ENCODE assay signal across 16 cellular contexts in genomic region chr7:41847171-41847570, GRCh38.
A peak's percentile ranks its signal among the peaks of the same experiment; 100 is the strongest.
DNase-seq lines count a peak whose midpoint lies in the region; ATAC-seq, FAIRE-seq and TF ChIP-seq lines count a peak whose summit lies in the region.
"Had no signal": no experiment of that assay in that cellular context is flagged by ENCODE, and none has a peak within 500 bp of the region (broad histone marks: within the 10 kb centered on the region; RNA-seq: fewer than 3 reads in every experiment).

No MANE protein-coding gene starts in this region.

- no peak overlapping the region for H3K4me3 ChIP-seq in SK-N-SH (ENCODE audit: low read depth in 2 of 2, low read length in 1 of 2)
- H3K4me3 ChIP-seq in bronchial epithelial cell (ENCODE audit: low read depth, low read length) = no peak overlapping the region
- no peak overlapping the region for H3K4me3 ChIP-seq in osteoblast (ENCODE audit: insufficient read depth, low read length)
- H3K4me3 ChIP-seq: GM12878, GM23338 had no signal

- TF ChIP-seq CTCF in SK-N-SH (IDR thresholded peaks at IDR 0.05) (no peak), CD14-positive monocyte (IDR thresholded peaks at IDR 0.05) (no peak), bronchial epithelial cell (IDR thresholded peaks at IDR 0.05; ENCODE audit: insufficient read depth, low read length, severe bottlenecking) (no peak), osteoblast (IDR thresholded peaks at IDR 0.05; ENCODE audit: extremely low read depth, low read depth, low read length) (no peak)

- peaks cover 11% of the 10 kb centered on the region for H3K4me1 Mint-ChIP-seq in CD14-positive monocyte
- H3K4me1 Mint-ChIP-seq: GM23338, H9 had no signal

- peak overlapping the region; percentile 3; the same call in 1 of the 2 replicates for H2AFZ ChIP-seq in SK-N-SH (ENCODE audit: low read depth)
- peak overlapping the region; percentile 32 for H2AFZ ChIP-seq in osteoblast (ENCODE audit: low read length)
- H2AFZ ChIP-seq: GM23338 had no signal

- H3K36me3 Mint-ChIP-seq in CD14-positive monocyte = peaks cover 0 to 6% of the 10 kb centered on the region in 2 donors

- H3K9me3 ChIP-seq in SK-N-SH (peaks cover 10% of the 10 kb centered on the region; the same call in 1 of the 2 replicates), osteoblast (ENCODE audit: low read depth, low read length) (no peaks in the 10 kb centered on the region)

- no peak overlapping the region for H3K9ac ChIP-seq in SK-N-SH

- TF ChIP-seq EP300 in SK-N-SH (IDR thresholded peaks at IDR 0.05; ENCODE audit: borderline replicate concordance in 1 of 2, low read depth in 1 of 2, low read length in 1 of 2) = no peak

- no peaks in the 10 kb centered on the region for H3K9me2 ChIP-seq in SK-N-SH

- H3K4me2 ChIP-seq in SK-N-SH = no peak overlapping the region
- no peak overlapping the region for H3K4me2 ChIP-seq in osteoblast (ENCODE audit: insufficient read depth, low read length)
- H3K4me2 ChIP-seq: GM23338 had no signal

- no peak overlapping the region for H3K4me3 Mint-ChIP-seq in CD14-positive monocyte
- H3K4me3 Mint-ChIP-seq: CD4-positive, alpha-beta T cell; GM23338; H9 had no signal

- POLR2A ChIA-PET in SK-N-SH (lab: Yijun Ruan, JAX) = no interaction called here

- intact Hi-C loops in CD14-positive monocyte (cut with micrococcal nuclease) = no loop called here

- H3K79me2 ChIP-seq in SK-N-SH (ENCODE audit: insufficient read depth) (no peaks in the 10 kb centered on the region), osteoblast (ENCODE audit: insufficient read depth, low read length) (no peaks in the 10 kb centered on the region)

- WGBS in SK-N-SH (ENCODE audit: low lambda C conversion rate) = 72% methylated on average over 1 of the region's 1 CpG

- H3K27me3 Mint-ChIP-seq in CD14-positive monocyte (ENCODE audit: low read depth in 3 of 3) = peaks cover 0 to 4% (median 0%) of the 10 kb centered on the region in 3 donors
- H3K27me3 Mint-ChIP-seq: CD4-positive, alpha-beta T cell had no signal

- H3K9me3 Mint-ChIP-seq in CD14-positive monocyte = peaks cover 6 to 20% (median 12%) of the 10 kb centered on the region in 7 donors
- H3K9me3 Mint-ChIP-seq: GM23338 had no signal

- no peak for DNase-seq in SK-N-SH
- no peak for DNase-seq in CD14-positive monocyte (ENCODE audit: low spot score)
- peak; percentile 36 for DNase-seq in bronchial epithelial cell (ENCODE audit: low read depth)
- DNase-seq in osteoblast (ENCODE audit: insufficient read length, low spot score, missing footprints) = no peak
- DNase-seq: Calu3; CD4-positive, alpha-beta T cell; DMS 273 treated with DMSO at 0.1 percent for 48 hours; DMS79; H9 had no signal

- H3K27ac ChIP-seq in SK-N-SH (ENCODE audit: low read depth in 2 of 2, low read length in 1 of 2) (no peak overlapping the region), osteoblast (ENCODE audit: low read depth, low read length) (no peak overlapping the region)
- H3K27ac ChIP-seq: 22Rv1 had no signal

- H3K36me3 ChIP-seq in SK-N-SH (replicated peaks in 1 of 2; ENCODE audit: control insufficient read depth in 1 of 2, insufficient read depth in 2 of 2, low read length in 1 of 2) = peaks cover 0 to 2% of the 10 kb centered on the region in 2 experiments
- H3K36me3 ChIP-seq in bronchial epithelial cell (ENCODE audit: control insufficient read depth, insufficient read depth, low read length) = no peaks in the 10 kb centered on the region
- H3K36me3 ChIP-seq in osteoblast (ENCODE audit: insufficient read depth, low read length) = no peaks in the 10 kb centered on the region

- H4K20me1 ChIP-seq in SK-N-SH (ENCODE audit: insufficient read depth) = no peaks in the 10 kb centered on the region
- no peaks in the 10 kb centered on the region for H4K20me1 ChIP-seq in osteoblast (ENCODE audit: insufficient read depth, low read length)

- CTCF ChIA-PET in SK-N-SH (lab: Yijun Ruan, JAX) = no interaction called here

- no peak for FAIRE-seq in bronchial epithelial cell (lab: Jason Lieb, UNC)
- FAIRE-seq: GM12878, GM18507 had no signal

- no peaks in the 10 kb centered on the region for H3F3A ChIP-seq in SK-N-SH (replicated peaks; ENCODE audit: insufficient read depth)

- no peaks in the 10 kb centered on the region for H3K4me1 ChIP-seq in SK-N-SH (ENCODE audit: control insufficient read depth in 1 of 2, insufficient read depth in 2 of 2, low read depth in 1 of 2, low read length in 1 of 2)
- H3K4me1 ChIP-seq in osteoblast (ENCODE audit: insufficient read depth, low read length) = no peaks in the 10 kb centered on the region

- H3K27me3 ChIP-seq in SK-N-SH (ENCODE audit: insufficient read depth) (no peaks in the 10 kb centered on the region), bronchial epithelial cell (ENCODE audit: control insufficient read depth, insufficient read depth, low read length) (no peaks in the 10 kb centered on the region), osteoblast (ENCODE audit: insufficient read depth, low read length) (no peaks in the 10 kb centered on the region)

- TF ChIP-seq RAD21 in SK-N-SH (IDR thresholded peaks at IDR 0.05; ENCODE audit: low read length) = no peak

- peak overlapping the region in 5 of 7 donors; percentile 4 to 83 (median 70) for H3K27ac Mint-ChIP-seq in CD14-positive monocyte
- H3K27ac Mint-ChIP-seq: CD4-positive, alpha-beta T cell; GM23338; H9 had no signal

- no peak for ATAC-seq in SK-N-SH treated with all-trans-retinoic acid at 6 μM for 48 hours
- ATAC-seq in HG02610 (IDR thresholded peaks at IDR 0.05; ENCODE audit: unreplicated experiment) = no peak
- ATAC-seq in HG02938 (IDR thresholded peaks at IDR 0.05; ENCODE audit: unreplicated experiment) = no peak
- ATAC-seq: GM12878, GM23338 had no signal

TF ChIP-seq in SK-N-SH, 30 proteins besides CTCF, POLR2A, EP300 and RAD21:
- TF ChIP-seq SIN3A (IDR thresholded peaks at IDR 0.05; ENCODE audit: borderline replicate concordance, low read depth, low read length) (no peak), CHD2 (IDR thresholded peaks at IDR 0.05; ENCODE audit: low read length, partially characterized antibody) (no peak), RCOR1 (IDR thresholded peaks at IDR 0.05; ENCODE audit: low read length) (no peak), FOXJ3 (CRISPR knock-in tag; IDR thresholded peaks at IDR 0.05) (no peak), MEF2A (IDR thresholded peaks at IDR 0.05; ENCODE audit: borderline replicate concordance, low read depth) (no peak), TAF1 (IDR thresholded peaks at IDR 0.05; ENCODE audit: borderline replicate concordance, low read depth, low read length) (no peak), POLR2AphosphoS5 (IDR thresholded peaks at IDR 0.05; ENCODE audit: low read depth, low read length) (no peak)

TF ChIP-seq in SK-N-SH treated with all-trans-retinoic acid at 6 μM for 48 hours, 23 proteins besides CTCF, POLR2A, EP300 and RAD21 (continues in another document):
- TF ChIP-seq BACH2 (CRISPR knock-in tag; IDR thresholded peaks at IDR 0.05; ENCODE audit: borderline replicate concordance) (no peak), ARNTL (CRISPR knock-in tag; IDR thresholded peaks at IDR 0.05; ENCODE audit: borderline replicate concordance, low read depth) (no peak), CREB5 (CRISPR knock-in tag; IDR thresholded peaks at IDR 0.05; ENCODE audit: low read depth) (no peak), GLIS3 (CRISPR knock-in tag; IDR thresholded peaks at IDR 0.05) (no peak), OSR1 (CRISPR knock-in tag; IDR thresholded peaks at IDR 0.05) (no peak), TSHZ2 (CRISPR knock-in tag; IDR thresholded peaks at IDR 0.05) (no peak), SNAI2 (CRISPR knock-in tag; IDR thresholded peaks at IDR 0.05) (no peak), ZNF70 (CRISPR knock-in tag; IDR thresholded peaks at IDR 0.05) (no peak), ZFP30 (CRISPR knock-in tag; IDR thresholded peaks at IDR 0.05) (no peak), TOX (CRISPR knock-in tag; IDR thresholded peaks at IDR 0.05; ENCODE audit: borderline replicate concordance) (no peak)
